In the genomic region with DNA sequence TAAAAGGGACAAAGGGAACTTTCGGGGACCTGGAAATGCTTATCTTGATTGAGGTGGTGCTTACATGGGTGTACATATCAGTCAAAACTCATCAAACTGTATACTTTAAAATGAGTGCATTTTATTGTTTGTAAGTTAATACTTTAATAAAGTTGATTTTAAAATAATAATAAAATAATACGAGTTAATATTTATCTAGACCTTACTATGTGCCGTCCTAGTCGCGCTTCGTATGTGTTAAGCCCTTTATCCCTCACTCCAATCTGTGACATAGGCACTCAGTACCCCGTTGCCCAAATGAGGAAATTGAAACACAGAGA, we compare ENCODE assay signal across 16 cellular contexts. TPM values are rescaled to one million over a fixed set of nuclear protein-coding genes. Genes with fewer than 3 reads are reported as not detected.
A peak's percentile ranks its signal among the peaks of the same experiment; 100 is the strongest.
DNase-seq lines count a peak whose midpoint lies in the region; ATAC-seq, FAIRE-seq and TF ChIP-seq lines count a peak whose summit lies in the region.
"Had no signal": no experiment of that assay in that cellular context is flagged by ENCODE, and none has a peak within 500 bp of the region (broad histone marks: within the 10 kb centered on the region; RNA-seq: fewer than 3 reads in every experiment).

No MANE protein-coding gene starts in this region.

- POLR2A ChIA-PET in HepG2 (lab: Yijun Ruan, JAX): no interaction called here

- TF ChIP-seq CTCF in HepG2 (CRISPR knock-in tag; IDR thresholded peaks at IDR 0.05) (no peak), right lobe of liver (IDR thresholded peaks at IDR 0.05) (no peak), hepatocyte (IDR thresholded peaks at IDR 0.05; ENCODE audit: poor library complexity) (no peak)

- 54% methylated on average over 7 of the region's 7 CpGs for WGBS in HepG2 (ENCODE audit: low lambda C conversion rate)
- WGBS in right lobe of liver (ENCODE audit: insufficient coverage, low coverage, low lambda C conversion rate, missing lambda C conversion rate): 59% methylated on average over 6 of the region's 7 CpGs
- 52% methylated on average over 7 of the region's 7 CpGs for WGBS in hepatocyte (ENCODE audit: low lambda C conversion rate, missing lambda C conversion rate)
- no CpG with 5 or more reads among the region's 7 CpGs for WGBS in neuronal stem cell (ENCODE audit: extremely low coverage in 2 of 2, insufficient read length in 2 of 2, insufficient replicate concordance in 1 of 2), 2 donors

- no peak overlapping the region for H2AK5ac ChIP-seq in neuronal stem cell (ENCODE audit: low read depth, low read length)

- H3K9me3 Mint-ChIP-seq in activated naive CD4-positive, alpha-beta T cell treated with anti-CD3 and anti-CD28 coated beads, Interleukin-2, amount 50 U/mL, for 72 hours: no peaks in the 10 kb centered on the region

- H3K79me2 ChIP-seq in HepG2 (ENCODE audit: insufficient read depth, low read length) (no peaks in the 10 kb centered on the region), hepatocyte (no peaks in the 10 kb centered on the region)

- H3K36me3 Mint-ChIP-seq in activated naive CD4-positive, alpha-beta T cell treated with anti-CD3 and anti-CD28 coated beads, Interleukin-2, amount 50 U/mL, for 72 hours: no peaks in the 10 kb centered on the region

- intact Hi-C loops in HepG2 (cut with micrococcal nuclease; ENCODE audit: unreplicated experiment): loop anchor here (5.0 kb wide), 1 partner anchor 44 kb away; no protein-coding TSS in a partner anchor
- intact Hi-C loops in right lobe of liver (cut with DNase I): no loop called here

- H3K4me1 ChIP-seq in HepG2 (ENCODE audit: insufficient read depth, low read length) (peaks cover 42% of the 10 kb centered on the region), right lobe of liver (peaks cover 2 to 40% (median 13%) of the 10 kb centered on the region in 4 donors), hepatocyte (ENCODE audit: insufficient read depth) (peaks cover 22% of the 10 kb centered on the region), neuronal stem cell (ENCODE audit: control insufficient read depth in 2 of 2, insufficient read depth in 1 of 2, low read depth in 1 of 2, low read length in 2 of 2) (peaks cover 11 to 18% of the 10 kb centered on the region in 2 donors)

- H4K20me1 ChIP-seq in HepG2 (ENCODE audit: insufficient read depth, low read length) (no peaks in the 10 kb centered on the region), hepatocyte (ENCODE audit: insufficient read depth, poor library complexity, severe bottlenecking) (no peaks in the 10 kb centered on the region)

- no peak overlapping the region for H3K4ac ChIP-seq in neuronal stem cell (ENCODE audit: low read length)

- in situ Hi-C loops in HepG2 (cut with HindIII; ENCODE audit: extremely low pct_ligation_motif_present, low pct_unique_long_range_greater_than_20kb): no loop called here

- peaks cover 15 to 45% of the 10 kb centered on the region in 2 experiments; a peak in 4 of 5 replicates for H3K27me3 ChIP-seq in HepG2 (ENCODE audit: control insufficient read depth in 1 of 2, insufficient read depth in 2 of 2, low read length in 2 of 2)
- no peaks in the 10 kb centered on the region for H3K27me3 ChIP-seq in right lobe of liver
- H3K27me3 ChIP-seq in hepatocyte: peaks cover 22% of the 10 kb centered on the region
- peaks cover 0 to 73% (median 7%) of the 10 kb centered on the region in 3 experiments for H3K27me3 ChIP-seq in neuronal stem cell (ENCODE audit: control insufficient read depth in 3 of 3, insufficient read depth in 3 of 3, low read depth in 1 of 3, low read length in 3 of 3)

- no peak overlapping the region for H3K9ac ChIP-seq in HepG2 (ENCODE audit: insufficient read depth, low read depth, low read length)
- H3K9ac ChIP-seq in neuronal stem cell (ENCODE audit: low read depth, low read length, poor library complexity): no peak overlapping the region

- no peak overlapping the region for H3K14ac ChIP-seq in neuronal stem cell (ENCODE audit: low read length)

- no peak overlapping the region for H3K23ac ChIP-seq in neuronal stem cell (ENCODE audit: low read depth, low read length, poor library complexity)

- no peak for TF ChIP-seq POLR2A in HepG2 (IDR thresholded peaks at IDR 0.05; ENCODE audit: insufficient read depth in 1 of 2, low read depth in 2 of 2, low read length in 2 of 2)
- no peak for TF ChIP-seq POLR2A in right lobe of liver (IDR thresholded peaks at IDR 0.05)

- H2BK15ac ChIP-seq in neuronal stem cell (ENCODE audit: low read length): no peak overlapping the region

- no peak overlapping the region for H4K91ac ChIP-seq in neuronal stem cell (ENCODE audit: low read depth, low read length, poor library complexity)

- H2BK12ac ChIP-seq in neuronal stem cell (ENCODE audit: low read length): no peak overlapping the region

- DNase-seq in HepG2 (ENCODE audit: low spot score) (no peak), right lobe of liver (no peak), hepatocyte (ENCODE audit: low spot score) (no peak), neuronal stem cell (ENCODE audit: low spot score) (no peak), NCI-H748 treated with DMSO at 0.1 percent for 48 hours (lab: John Stamatoyannopoulos, UW) (no peak)
- no peak for DNase-seq in activated naive CD4-positive, alpha-beta T cell treated with anti-CD3 and anti-CD28 coated beads, Interleukin-2, amount 50 U/mL, for 72 hours (ENCODE audit: low spot score in 2 of 2)
- DNase-seq: activated T-cell treated with anti-CD3 and anti-CD28 coated beads for 4 hours; cortex of kidney; GOT3; NCI-H1694 treated with DMSO at 0.1 percent for 48 hours; NCI-H774; stimulated activated naive CD4-positive, alpha-beta T cell treated with Interleukin-2 at 50 U/mL for 16 hours; T-helper 17 cell had no signal

- H2AFZ ChIP-seq in HepG2 (ENCODE audit: low read length) (no peak overlapping the region), hepatocyte (no peak overlapping the region), neuronal stem cell (ENCODE audit: low read length) (no peak overlapping the region)

- peak overlapping the region; percentile 7 for H3K18ac ChIP-seq in neuronal stem cell (ENCODE audit: low read length)

- no peaks in the 10 kb centered on the region for H3K9me2 ChIP-seq in hepatocyte (replicated peaks; ENCODE audit: insufficient read depth)

- no peaks in the 10 kb centered on the region for H3K79me1 ChIP-seq in neuronal stem cell (ENCODE audit: low read depth, low read length)

- ATAC-seq in HepG2: no peak
- ATAC-seq in right lobe of liver: no peak
- ATAC-seq in GM18511 (IDR thresholded peaks at IDR 0.05; ENCODE audit: unreplicated experiment): no peak
- no peak for ATAC-seq in HG02938 (IDR thresholded peaks at IDR 0.05; ENCODE audit: unreplicated experiment)
- ATAC-seq in activated naive CD4-positive, alpha-beta T cell treated with anti-CD3 and anti-CD28 coated beads, Interleukin-2, amount 50 U/mL, for 72 hours: no peak

- H3K4me3 ChIP-seq in HepG2 (replicated peaks in 1 of 3; ENCODE audit: insufficient read depth in 1 of 3, low read depth in 2 of 3, low read length in 3 of 3): peak overlapping the region in 1 of 3 experiments; percentile 49; a peak in 1 of 6 replicates
- no peak overlapping the region for H3K4me3 ChIP-seq in right lobe of liver
- H3K4me3 ChIP-seq in hepatocyte: no peak overlapping the region
- no peak overlapping the region for H3K4me3 ChIP-seq in neuronal stem cell (ENCODE audit: low read length in 2 of 2)

- no peak overlapping the region for H2BK120ac ChIP-seq in neuronal stem cell (ENCODE audit: low read depth, low read length)

- no peak overlapping the region for H3K27ac Mint-ChIP-seq in activated naive CD4-positive, alpha-beta T cell treated with anti-CD3 and anti-CD28 coated beads, Interleukin-2, amount 50 U/mL, for 72 hours
- H3K27ac Mint-ChIP-seq: T-helper 17 cell had no signal

- TF ChIP-seq EP300 in HepG2 (IDR thresholded peaks at IDR 0.05; ENCODE audit: low read depth in 2 of 2, low read length in 2 of 2): no peak
- TF ChIP-seq EP300 in HepG2 (CRISPR knock-in tag; IDR thresholded peaks at IDR 0.05; ENCODE audit: borderline replicate concordance): no peak

- FAIRE-seq in HepG2 (lab: Jason Lieb, UNC): no peak

- no peak overlapping the region for H2BK5ac ChIP-seq in neuronal stem cell (ENCODE audit: low read length)

- no peak overlapping the region for H4K8ac ChIP-seq in neuronal stem cell (ENCODE audit: low read depth, low read length)

- H3K36me3 ChIP-seq in HepG2 (replicated peaks in 1 of 2; ENCODE audit: control insufficient read depth in 1 of 2, insufficient read depth in 2 of 2, low read length in 2 of 2): no peaks in the 10 kb centered on the region
- no peaks in the 10 kb centered on the region for H3K36me3 ChIP-seq in right lobe of liver
- H3K36me3 ChIP-seq in hepatocyte (replicated peaks; ENCODE audit: insufficient read depth, low read depth): no peaks in the 10 kb centered on the region
- no peaks in the 10 kb centered on the region for H3K36me3 ChIP-seq in neuronal stem cell (replicated peaks in 1 of 2; ENCODE audit: control insufficient read depth in 2 of 2, insufficient read depth in 2 of 2, low read length in 2 of 2)

- CTCF ChIA-PET in HepG2 (lab: Yijun Ruan, JAX; ENCODE audit: low intra/inter-chr PET ratio, low total read pairs): no interaction called here

- no peak overlapping the region for H3K27ac ChIP-seq in HepG2 (ENCODE audit: extremely low read length, insufficient read depth, low read length)
- peak overlapping the region in 1 of 3 donors; percentile 56 for H3K27ac ChIP-seq in right lobe of liver
- H3K27ac ChIP-seq in hepatocyte: no peak overlapping the region
- H3K27ac ChIP-seq in neuronal stem cell (replicated peaks; ENCODE audit: low read length): no peak overlapping the region

- peak overlapping the region; percentile 72 for H3K4me2 ChIP-seq in HepG2 (ENCODE audit: low read depth, low read length)
- H3K4me2 ChIP-seq in hepatocyte: peak overlapping the region; percentile 82
- H3K4me2 ChIP-seq in neuronal stem cell (ENCODE audit: insufficient read depth, low read length, poor library complexity, severe bottlenecking): peak overlapping the region; percentile 68

- no peaks in the 10 kb centered on the region for H3K9me3 ChIP-seq in HepG2 (ENCODE audit: low read length)
- H3K9me3 ChIP-seq in right lobe of liver: no peaks in the 10 kb centered on the region
- H3K9me3 ChIP-seq in hepatocyte (ENCODE audit: low read depth): no peaks in the 10 kb centered on the region
- H3K9me3 ChIP-seq in neuronal stem cell (replicated peaks in 1 of 2; ENCODE audit: control insufficient read depth in 2 of 2, insufficient read depth in 1 of 2, low read depth in 1 of 2, low read length in 2 of 2): no peaks in the 10 kb centered on the region

- no TSS peak for BruUV-seq in HepG2 (replicated peaks; lab: Mats Ljungman, UMichigan)

- TF ChIP-seq RAD21 in HepG2 (CRISPR knock-in tag; IDR thresholded peaks at IDR 0.05): no peak

RNA-seq across cellular contexts. Expression of gene PDYN, which starts 47.5 kb away (rescaled TPM):
- not detected in 2 replicates for total RNA-seq in HepG2 (2016; rRNA removed; fragmentation: Illumina TruSeq; extraction: Trizol)
- not detected in 2 replicates for total RNA-seq in HepG2 (2016; cell fraction: cytosol; rRNA removed; fragmentation: Illumina TruSeq; extraction: Trizol; ENCODE audit: low read depth)
- total RNA-seq in HepG2 (2016; cell fraction: insoluble cytoplasmic fraction; rRNA removed; fragmentation: Illumina TruSeq; extraction: Trizol): not detected in 2 replicates
- total RNA-seq in HepG2 (2016; cell fraction: membrane; rRNA removed; fragmentation: Illumina TruSeq; extraction: Trizol): not detected in 2 replicates
- total RNA-seq in HepG2 (2016; cell fraction: nucleus; rRNA removed; fragmentation: Illumina TruSeq; extraction: Trizol): not detected in 2 replicates
- polyA plus RNA-seq in HepG2 (2011; rRNA removed): not detected in 2 replicates
- polyA plus RNA-seq in HepG2 (2011; cell fraction: cytosol; rRNA removed): not detected in 2 replicates
- polyA plus RNA-seq in HepG2 (2011; cell fraction: nucleus; rRNA removed): not detected in 2 replicates
- not detected in 2 replicates for polyA plus RNA-seq in HepG2 (2012)
- not detected in 2 replicates for polyA plus RNA-seq in HepG2 (2016; cell fraction: cytosol; fragmentation: Illumina TruSeq; extraction: Trizol; ENCODE audit: low read depth)
- polyA plus RNA-seq in HepG2 (2016; cell fraction: insoluble cytoplasmic fraction; fragmentation: Illumina TruSeq; extraction: Trizol; ENCODE audit: low read depth): not detected in 2 replicates
- not detected in 2 replicates for polyA plus RNA-seq in HepG2 (2016; cell fraction: membrane; fragmentation: Illumina TruSeq; extraction: Trizol; ENCODE audit: low read depth)
- not detected in 2 replicates for polyA plus RNA-seq in HepG2 (2016; cell fraction: nucleus; fragmentation: Illumina TruSeq; extraction: Trizol; ENCODE audit: insufficient read depth, low read depth)
- polyA minus RNA-seq in HepG2 (2011; rRNA and poly(A)+ RNA removed; ENCODE audit: low replicate concordance): not detected in 2 replicates
- not detected in 2 replicates for polyA minus RNA-seq in HepG2 (2011; cell fraction: cytosol; rRNA and poly(A)+ RNA removed)
- polyA minus RNA-seq in HepG2 (2011; cell fraction: nucleus; rRNA and poly(A)+ RNA removed): not detected in 2 replicates
- total RNA-seq in right lobe of liver: not detected
- total RNA-seq in hepatocyte: not detected in 2 replicates
- polyA plus RNA-seq in hepatocyte: not detected in 2 replicates
- polyA plus RNA-seq in neuronal stem cell (2013, experiment 1 of 2): 0.06 TPM
- 0.01 TPM for polyA plus RNA-seq in neuronal stem cell (2013, experiment 2 of 2)
- total RNA-seq in activated naive CD4-positive, alpha-beta T cell treated with anti-CD3 and anti-CD28 coated beads, Interleukin-2, amount 50 U/mL, for 72 hours: not detected
- total RNA-seq: A673, T-helper 17 cell had no signal

RNA-seq across cellular contexts. Expression of gene SIRPA, which starts 51.2 kb away (rescaled TPM):
- total RNA-seq in HepG2 (2016; rRNA removed; fragmentation: Illumina TruSeq; extraction: Trizol) (13.1 and 17.6 TPM in 2 replicates), right lobe of liver (10 to 100 TPM; 26.8 to 42.7 (median 34.8) TPM), hepatocyte (14.0 and 16.0 TPM in 2 replicates)
- total RNA-seq in HepG2 (2016; cell fraction: cytosol; rRNA removed; fragmentation: Illumina TruSeq; extraction: Trizol; ENCODE audit: low read depth): 7.1 and 7.6 TPM in 2 replicates
- total RNA-seq in HepG2 (2016; cell fraction: insoluble cytoplasmic fraction; rRNA removed; fragmentation: Illumina TruSeq; extraction: Trizol): 12.0 and 17.3 TPM in 2 replicates
- 23.3 and 25.2 TPM in 2 replicates for total RNA-seq in HepG2 (2016; cell fraction: membrane; rRNA removed; fragmentation: Illumina TruSeq; extraction: Trizol)
- 17.5 and 21.7 TPM in 2 replicates for total RNA-seq in HepG2 (2016; cell fraction: nucleus; rRNA removed; fragmentation: Illumina TruSeq; extraction: Trizol)
- polyA plus RNA-seq in HepG2 (2011; rRNA removed) (6.8 and 7.2 TPM in 2 replicates), hepatocyte (14.4 and 18.6 TPM in 2 replicates)
- polyA plus RNA-seq in HepG2 (2011; cell fraction: cytosol; rRNA removed): 5.4 and 6.5 TPM in 2 replicates
- 9.1 and 9.3 TPM in 2 replicates for polyA plus RNA-seq in HepG2 (2011; cell fraction: nucleus; rRNA removed)
- polyA plus RNA-seq in HepG2 (2012): 2.7 and 4.8 TPM in 2 replicates
- 20.1 and 21.9 TPM in 2 replicates for polyA plus RNA-seq in HepG2 (2016; cell fraction: cytosol; fragmentation: Illumina TruSeq; extraction: Trizol; ENCODE audit: low read depth)
- polyA plus RNA-seq in HepG2 (2016; cell fraction: insoluble cytoplasmic fraction; fragmentation: Illumina TruSeq; extraction: Trizol; ENCODE audit: low read depth): 23.3 and 30.2 TPM in 2 replicates
- polyA plus RNA-seq in HepG2 (2016; cell fraction: membrane; fragmentation: Illumina TruSeq; extraction: Trizol; ENCODE audit: low read depth): 44.9 and 45.6 TPM in 2 replicates
- 53.5 and 55.1 TPM in 2 replicates for polyA plus RNA-seq in HepG2 (2016; cell fraction: nucleus; fragmentation: Illumina TruSeq; extraction: Trizol; ENCODE audit: insufficient read depth, low read depth)
- 0.05 and 6.2 TPM in 2 replicates for polyA minus RNA-seq in HepG2 (2011; rRNA and poly(A)+ RNA removed; ENCODE audit: low replicate concordance)
- 2.5 and 3.8 TPM in 2 replicates for polyA minus RNA-seq in HepG2 (2011; cell fraction: cytosol; rRNA and poly(A)+ RNA removed)
- polyA minus RNA-seq in HepG2 (2011; cell fraction: nucleus; rRNA and poly(A)+ RNA removed): 2.4 and 2.6 TPM in 2 replicates
- 8.4 TPM for polyA plus RNA-seq in neuronal stem cell (2013, experiment 1 of 2)
- polyA plus RNA-seq in neuronal stem cell (2013, experiment 2 of 2): 8.4 TPM
- under 1 TPM in 1 of 2 donors, not detected in 1; 0.12 TPM for total RNA-seq in activated naive CD4-positive, alpha-beta T cell treated with anti-CD3 and anti-CD28 coated beads, Interleukin-2, amount 50 U/mL, for 72 hours

Comparison
In these comparisons a context has a peak if more than half of its experiments do, and no peak if none do; other contexts are left out.
1. RNA of gene SIRPA, which starts 51.2 kb away (total RNA-seq): 26.8 to 42.7 TPM in right lobe of liver, 7.1 to 25.2 TPM in HepG2 and 14.0 to 16.0 TPM in hepatocyte; 0.12 TPM in activated naive CD4-positive, alpha-beta T cell treated with anti-CD3 and anti-CD28 coated beads, Interleukin-2, amount 50 U/mL, for 72 hours; every median in the first group is over 4 times any median in the second.
2. Peak in every context shown above with its lines, with median percentiles within 50 percentile points of each other: H3K4me2 ChIP-seq.